ENCODE assay signal across 24 cellular contexts in genomic region chr20:34629904-34630303, GRCh38.
"Had no signal": no experiment of that assay in that cellular context is flagged by ENCODE, and none has a peak within 500 bp of the region (broad histone marks: within the 10 kb centered on the region; RNA-seq: fewer than 3 reads in every experiment).

No MANE protein-coding gene starts in this region.

- H3K27ac ChIP-seq: epithelial cell of prostate, neutrophil, pancreas, suprapubic skin, transverse colon, upper lobe of right lung had no signal

- DNase-seq: cerebellar nuclear complex; cortex of kidney; effector memory CD8-positive, alpha-beta T cell; hypothalamus; immature natural killer cell; islet precursor cell; kidney glomerular epithelial cell; mesenchymal stem cell; mucosa of descending colon; naive B cell; pancreas; stimulated activated CD4-positive, alpha-beta T cell treated with anti-CD3 and anti-CD28 coated beads, Interleukin-2, amount 100 ng/mL, for 24 hours; stimulated activated CD4-positive, alpha-beta T cell treated with anti-CD3 and anti-CD28 coated beads, Interleukin-4, amount 100 ng/mL, for 24 hours; stimulated activated naive CD8-positive, alpha-beta T cell treated with anti-CD3 and anti-CD28 coated beads, Interleukin-15, Interleukin-2, amounts not matched to agents 100 U/mL and 50 U/mL, for 24 hours; transverse colon; upper lobe of right lung; uterus had no signal

- ATAC-seq: effector memory CD8-positive, alpha-beta T cell; mucosa of descending colon; natural killer cell treated with Interleukin-12 subunit alpha and Interleukin-12 subunit beta and Interleukin-15 and Interleukin-18, amount 100 ng/mL, for 72 hours; pancreas; sciatic nerve; stimulated activated memory B cell treated with anti-CD40 and anti-IgM and Interleukin-4, amounts not matched to agents 10 μg/mL and 1 μg/mL and 100 μg/mL, for 72 hours; stimulated activated naive CD8-positive, alpha-beta T cell treated with anti-CD3 and anti-CD28 coated beads, Interleukin-15, Interleukin-2, amounts not matched to agents 100 U/mL and 50 U/mL, for 24 hours; upper lobe of right lung had no signal

- H3K36me3 ChIP-seq: neutrophil, pancreas, transverse colon, uterus had no signal

- H3K27me3 ChIP-seq: gastroesophageal sphincter, neutrophil, pancreas, suprapubic skin, transverse colon, upper lobe of right lung, uterus had no signal

- H3K9me3 ChIP-seq: gastroesophageal sphincter, mucosa of descending colon, neutrophil, pancreas, suprapubic skin, transverse colon, upper lobe of right lung, uterus had no signal

- H3K4me1 ChIP-seq: pancreas, suprapubic skin, upper lobe of right lung, uterus had no signal

- H3K4me3 ChIP-seq: gastroesophageal sphincter, mucosa of descending colon, pancreas, suprapubic skin, transverse colon, upper lobe of right lung, uterus had no signal
